In the genomic region with DNA sequence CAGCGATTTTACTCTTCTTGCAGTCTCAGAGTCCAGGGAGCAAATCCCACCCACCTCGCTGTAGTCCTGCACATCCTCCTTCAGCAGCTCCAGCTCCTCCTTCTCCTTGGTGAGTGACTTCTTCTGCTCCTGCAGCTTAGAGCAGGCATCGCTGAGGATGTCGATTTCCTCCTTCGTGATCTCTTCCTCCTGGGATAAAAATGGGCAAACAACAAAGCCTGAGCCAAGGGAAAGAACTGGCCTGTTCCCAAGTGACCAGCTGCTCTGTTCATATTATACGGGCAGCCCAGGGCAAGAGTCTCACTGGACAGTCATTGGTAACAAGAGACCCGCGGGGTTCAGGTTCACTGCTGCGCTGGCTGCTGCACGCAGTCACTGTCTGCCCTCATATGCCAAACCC, we compare ENCODE assay signal across 17 cellular contexts. TPM values are rescaled to one million over a fixed set of nuclear protein-coding genes. Genes with fewer than 3 reads are reported as not detected.
DNase-seq lines count a peak whose midpoint lies in the region; ATAC-seq and TF ChIP-seq lines count a peak whose summit lies in the region.
"Had no signal": no experiment of that assay in that cellular context is flagged by ENCODE, and none has a peak within 500 bp of the region (broad histone marks: within the 10 kb centered on the region; RNA-seq: fewer than 3 reads in every experiment).

No MANE protein-coding gene starts in this region.

- TF ChIP-seq EP300 in tibial nerve (IDR thresholded peaks at IDR 0.05), result no peak

- no peak for ATAC-seq in GM21737 (IDR thresholded peaks at IDR 0.05; ENCODE audit: unreplicated experiment)
- no peak for ATAC-seq in HG03280 (IDR thresholded peaks at IDR 0.05; ENCODE audit: unreplicated experiment)
- ATAC-seq: A549 had no signal

- no peaks in the 10 kb centered on the region for H3K9me3 Mint-ChIP-seq in neural progenitor cell

- 83 to 88% methylated on average over 10 of the region's 10 CpGs for WGBS in tibial nerve, 2 donors

- no peaks in the 10 kb centered on the region for H3K27me3 Mint-ChIP-seq in neural progenitor cell (ENCODE audit: insufficient read depth, low read depth)

- H3K9ac ChIP-seq in neural progenitor cell, result no peak overlapping the region
- H3K9ac ChIP-seq: BLaER1 treated with 17β-estradiol and CSF1 and Interleukin-3, amounts not matched to agents 10 nM and 100 nM had no signal

- no peaks in the 10 kb centered on the region for H4K20me1 ChIP-seq in neural progenitor cell (ENCODE audit: low read depth)

- no peaks in the 10 kb centered on the region for H3K79me2 ChIP-seq in neural progenitor cell (ENCODE audit: low read depth)

- no peaks in the 10 kb centered on the region for H3K4me1 Mint-ChIP-seq in neural progenitor cell

- no peak overlapping the region for H2AFZ ChIP-seq in neural progenitor cell (replicated peaks)
- H2AFZ ChIP-seq: PC-9 had no signal

- H3K27me3 ChIP-seq in neural progenitor cell (no peaks in the 10 kb centered on the region), tibial nerve (no peaks in the 10 kb centered on the region)
- H3K27me3 ChIP-seq: BLaER1 treated with 17β-estradiol and CSF1 and Interleukin-3, amounts not matched to agents 10 nM and 100 nM had no signal

- H3K9me3 ChIP-seq in neural progenitor cell (ENCODE audit: low read depth) (no peaks in the 10 kb centered on the region), tibial nerve (no peaks in the 10 kb centered on the region)
- H3K9me3 ChIP-seq: A549; BLaER1 treated with 17β-estradiol and CSF1 and Interleukin-3, amounts not matched to agents 10 nM and 100 nM had no signal

- no peaks in the 10 kb centered on the region for H3K36me3 ChIP-seq in neural progenitor cell
- peaks cover 8 to 100% (median 8%) of the 10 kb centered on the region in 3 donors for H3K36me3 ChIP-seq in tibial nerve

- H3K4me2 ChIP-seq in neural progenitor cell, result no peak overlapping the region
- H3K4me2 ChIP-seq: A549; BLaER1 treated with 17β-estradiol and CSF1 and Interleukin-3, amounts not matched to agents 10 nM and 100 nM; PC-9 had no signal

- no peak for TF ChIP-seq CTCF in C4-2B (conservative IDR thresholded peaks at IDR 0.05)
- no peak for TF ChIP-seq CTCF in LNCaP clone FGC (IDR thresholded peaks at IDR 0.05; ENCODE audit: control insufficient read depth, extremely low read depth, insufficient read depth)
- TF ChIP-seq CTCF in neural progenitor cell (IDR thresholded peaks at IDR 0.05), result no peak
- TF ChIP-seq CTCF in tibial nerve (IDR thresholded peaks at IDR 0.05), result no peak

- H3K4me1 ChIP-seq in neural progenitor cell (no peaks in the 10 kb centered on the region), tibial nerve (no peaks in the 10 kb centered on the region)
- H3K4me1 ChIP-seq: A549 had no signal

- H3K4me3 ChIP-seq in LNCaP clone FGC (ENCODE audit: low read depth, low read length) (no peak overlapping the region), neural progenitor cell (no peak overlapping the region), tibial nerve (no peak overlapping the region)
- H3K4me3 ChIP-seq: A549; BLaER1 treated with 17β-estradiol and CSF1 and Interleukin-3, amounts not matched to agents 10 nM and 100 nM; PC-9 had no signal

- H3K4me3 Mint-ChIP-seq in neural progenitor cell, result peak overlapping the region; percentile 55

- H3K27ac ChIP-seq in C4-2B (peak overlapping the region; percentile 6; the same call in 1 of the 2 replicates), neural progenitor cell (no peak overlapping the region), tibial nerve (no peak overlapping the region)
- H3K27ac ChIP-seq: A549; BLaER1 treated with 17β-estradiol and CSF1 and Interleukin-3, amounts not matched to agents 10 nM and 100 nM; PC-9 had no signal

- H3K27ac Mint-ChIP-seq in neural progenitor cell, result no peak overlapping the region

- no peak for TF ChIP-seq POLR2A in tibial nerve (IDR thresholded peaks at IDR 0.05)

- H3K36me3 Mint-ChIP-seq in neural progenitor cell, result peaks cover 10% of the 10 kb centered on the region

- DNase-seq in LNCaP clone FGC (ENCODE audit: low read depth) (peak; percentile 75), cerebellum (ENCODE audit: low spot score) (peak; percentile 78), neural progenitor cell (ENCODE audit: low spot score) (no peak), NCI-H1092 (lab: John Stamatoyannopoulos, UW) (no peak), tibial nerve (ENCODE audit: low spot score in 2 of 2) (no peak)
- DNase-seq: DMS79 treated with DMSO at 0.1 percent for 48 hours, Karpas-422, NCI-H1105 treated with DMSO at 0.1 percent for 48 hours, NCI-H1930, NCI-H2171 treated with DMSO at 0.1 percent for 48 hours, NCI-H510A treated with DMSO at 0.1 percent for 48 hours, PC-9 had no signal

- no peaks in the 10 kb centered on the region for H3F3A ChIP-seq in neural progenitor cell (ENCODE audit: low read depth)

RNA-seq across cellular contexts. Expression of a gene that starts 26.2 kb away (rescaled TPM):
- 6.5 TPM for total RNA-seq in cerebellum
- 4.8 and 17.0 TPM in 2 replicates for total RNA-seq in neural progenitor cell (ENCODE audit: low replicate concordance)
- total RNA-seq in tibial nerve, result 10 to 100 TPM in 1 of 4 donors, 1 to 10 TPM in 3; 2.7 to 11.2 (median 5.1) TPM

RNA-seq across cellular contexts. Expression of a gene that starts 36.7 kb away (rescaled TPM):
- total RNA-seq in cerebellum, result 46.5 TPM
- 16.9 and 34.8 TPM in 2 replicates for total RNA-seq in neural progenitor cell (ENCODE audit: low replicate concordance)
- total RNA-seq in tibial nerve, result 10 to 100 TPM; 53.5 to 85.5 (median 68.6) TPM

RNA-seq across cellular contexts. Expression of a gene that starts 51.9 kb away (rescaled TPM):
- total RNA-seq in cerebellum, result 119 TPM
- 165 and 176 TPM in 2 replicates for total RNA-seq in neural progenitor cell (ENCODE audit: low replicate concordance)
- total RNA-seq in tibial nerve, result 10 to 100 TPM; 27.2 to 45.6 (median 32.2) TPM

Comparison
In these comparisons a context has a peak if more than half of its experiments do, and no peak if none do; other contexts are left out.
1. DNase-seq: peak in LNCaP clone FGC (single experiment) and cerebellum (single experiment); none in neural progenitor cell (single experiment), NCI-H1092 (single experiment) and tibial nerve (0 of 2).